In the genomic region with DNA sequence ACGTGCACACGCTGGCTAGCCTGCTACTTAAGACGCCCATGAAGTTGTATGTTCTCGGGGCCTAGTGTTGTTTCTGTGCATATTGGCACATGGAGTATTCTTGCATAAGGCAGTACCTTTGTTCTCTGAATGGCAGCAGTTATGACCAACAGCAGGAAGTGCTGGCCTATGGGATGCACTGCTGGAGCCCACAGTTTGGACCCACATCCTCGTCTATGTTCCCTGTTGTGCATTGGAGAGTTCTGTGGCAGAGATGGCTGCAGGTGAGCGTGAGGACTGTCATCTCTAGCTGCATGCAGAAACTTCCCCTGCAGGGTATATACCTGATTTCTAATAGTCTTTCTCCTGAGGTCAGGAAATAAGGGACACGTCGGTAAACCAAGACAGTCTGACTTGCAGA, we compare ENCODE assay signal across 4 cellular contexts.
"Had no signal": no experiment of that assay in that cellular context is flagged by ENCODE, and none has a peak within 500 bp of the region (broad histone marks: within the 10 kb centered on the region; RNA-seq: fewer than 3 reads in every experiment).

No MANE protein-coding gene starts in this region.

- H3K4me2 ChIP-seq: GM23338 had no signal

- H3K9me3 Mint-ChIP-seq: H9 had no signal

- H2AFZ ChIP-seq: GM23338 had no signal

- ATAC-seq: GM23338 had no signal

- H3K4me3 Mint-ChIP-seq: GM23338, H9 had no signal

- DNase-seq: H9, HCEC 1CT, IMR-90 had no signal

- H3K27ac Mint-ChIP-seq: GM23338 had no signal

- H3K4me3 ChIP-seq: GM23338 had no signal
